ENCODE assay signal across 8 cellular contexts in genomic region chr4:143377635-143378099, GRCh38. TPM values are rescaled to one million over a fixed set of nuclear protein-coding genes. Genes with fewer than 3 reads are reported as not detected.
DNase-seq lines count a peak whose midpoint lies in the region; ATAC-seq and TF ChIP-seq lines count a peak whose summit lies in the region.

No MANE protein-coding gene starts in this region.

- H3K9me3 ChIP-seq in mucosa of descending colon: no peaks in the 10 kb centered on the region
- H3K9me3 ChIP-seq in endodermal cell (ENCODE audit: control insufficient read depth, low read length): no peaks in the 10 kb centered on the region
- H3K9me3 ChIP-seq in MG63: no peaks in the 10 kb centered on the region

- no peak overlapping the region for H3K27ac ChIP-seq in endodermal cell (ENCODE audit: low read depth, low read length)

- H3K36me3 Mint-ChIP-seq in endodermal cell (ENCODE audit: low read depth): no peaks in the 10 kb centered on the region

- peak; percentile 60 for ATAC-seq in GM18511 (IDR thresholded peaks at IDR 0.05; ENCODE audit: unreplicated experiment)
- peak; percentile 74 for ATAC-seq in GM21717 (IDR thresholded peaks at IDR 0.05; ENCODE audit: unreplicated experiment)
- peak; percentile 46 for ATAC-seq in HG03571 (IDR thresholded peaks at IDR 0.05; ENCODE audit: unreplicated experiment)
- ATAC-seq in mucosa of descending colon: peak; percentile 7

- H3K36me3 ChIP-seq in mucosa of descending colon (ENCODE audit: low read depth) (no peaks in the 10 kb centered on the region), endodermal cell (ENCODE audit: control insufficient read depth, insufficient read depth, low read length) (no peaks in the 10 kb centered on the region), MG63 (no peaks in the 10 kb centered on the region)

- H3K27ac Mint-ChIP-seq in endodermal cell: no peak overlapping the region

- no peaks in the 10 kb centered on the region for H3K27me3 Mint-ChIP-seq in endodermal cell (ENCODE audit: insufficient read depth)

- no peaks in the 10 kb centered on the region for H3K27me3 ChIP-seq in endodermal cell (ENCODE audit: control insufficient read depth, insufficient read depth, low read length, poor library complexity, severe bottlenecking)
- H3K27me3 ChIP-seq in MG63: no peaks in the 10 kb centered on the region

- H3K4me1 ChIP-seq in mucosa of descending colon (ENCODE audit: low read depth) (peaks cover 26% of the 10 kb centered on the region), endodermal cell (ENCODE audit: control insufficient read depth, insufficient read depth, low read length) (peaks cover 4% of the 10 kb centered on the region)

- WGBS in endodermal cell (ENCODE audit: insufficient coverage in 1 of 2, insufficient read length in 1 of 2), 2 experiments: 95 to 100% methylated on average over 1 to 7 of the region's 7 CpGs

- no peak overlapping the region for H3K4me3 Mint-ChIP-seq in endodermal cell

- no peak for TF ChIP-seq CTCF in mucosa of descending colon (IDR thresholded peaks at IDR 0.05)
- no peak for TF ChIP-seq CTCF in endodermal cell (conservative IDR thresholded peaks at IDR 0.05)

- intact Hi-C loops in mucosa of descending colon (cut with DNase I, micrococcal nuclease): no loop called here

- DNase-seq in mucosa of descending colon: no peak
- DNase-seq in NCI-H748 treated with DMSO at 0.1 percent for 48 hours (lab: John Stamatoyannopoulos, UW): no peak
- no peak for DNase-seq in endodermal cell
- DNase-seq in effector CD8-positive, alpha-beta T cell (lab: John Stamatoyannopoulos, UW): no peak
- DNase-seq in MG63: no peak

- H3K4me1 Mint-ChIP-seq in endodermal cell: peaks cover 44% of the 10 kb centered on the region

- no peaks in the 10 kb centered on the region for H3K9me3 Mint-ChIP-seq in endodermal cell

- no peak overlapping the region for H3K4me3 ChIP-seq in mucosa of descending colon
- no peak overlapping the region for H3K4me3 ChIP-seq in endodermal cell (ENCODE audit: low read length)
- no peak overlapping the region for H3K4me3 ChIP-seq in MG63

- no peak overlapping the region for H3K9ac ChIP-seq in endodermal cell (ENCODE audit: extremely low read depth, low read length, poor library complexity, severe bottlenecking)

RNA-seq across cellular contexts. Expression of gene GAB1, which starts 41.0 kb away (rescaled TPM):
- total RNA-seq in mucosa of descending colon (100 to 1,000 TPM in 1 of 3 donors, 10 to 100 TPM in 2; 62.3 to 104 (median 84.0) TPM), endodermal cell (10 to 100 TPM; 28.3 to 33.3 TPM)
- 21.4 TPM for polyA plus RNA-seq in endodermal cell (2013, experiment 1 of 2)
- 21.2 TPM for polyA plus RNA-seq in endodermal cell (2013, experiment 2 of 2)
- total RNA-seq in MG63 (2014; rRNA removed; shearing (Covaris generic); ENCODE audit: low replicate concordance): 1.2 and 3.4 TPM in 2 replicates

Comparison
In these comparisons a context has a peak if more than half of its experiments do, and no peak if none do; other contexts are left out.
1. ATAC-seq: peak in every context shown above with its lines; median percentile 74 in GM21717; 60 in GM18511; 46 in HG03571; 7 in mucosa of descending colon.